ENCODE assay signal across 21 cellular contexts in genomic region chr22:48944756-48945620, GRCh38.
A peak's percentile ranks its signal among the peaks of the same experiment; 100 is the strongest.
DNase-seq lines count a peak whose midpoint lies in the region; ATAC-seq and TF ChIP-seq lines count a peak whose summit lies in the region.
"Had no signal": no experiment of that assay in that cellular context is flagged by ENCODE, and none has a peak within 500 bp of the region (broad histone marks: within the 10 kb centered on the region; RNA-seq: fewer than 3 reads in every experiment).

No MANE protein-coding gene starts in this region.

- no peaks in the 10 kb centered on the region for H3K9me3 Mint-ChIP-seq in activated naive CD4-positive, alpha-beta T cell treated with anti-CD3 and anti-CD28 coated beads, Interleukin-2, amount 50 U/mL, for 24 hours
- H3K9me3 Mint-ChIP-seq in activated naive CD4-positive, alpha-beta T cell treated with anti-CD3 and anti-CD28 coated beads for 36 hours = no peaks in the 10 kb centered on the region
- no peaks in the 10 kb centered on the region for H3K9me3 Mint-ChIP-seq in stimulated activated memory B cell treated with anti-CD40 and anti-IgM and Interleukin-4, amounts not matched to agents 10 μg/mL and 1 μg/mL and 100 μg/mL, for 72 hours
- H3K9me3 Mint-ChIP-seq: central memory CD8-positive, alpha-beta T cell; effector memory CD8-positive, alpha-beta T cell; nephron had no signal

- H3K79me1 ChIP-seq in neuronal stem cell (ENCODE audit: low read depth, low read length) = no peaks in the 10 kb centered on the region

- intact Hi-C loops in activated naive CD4-positive, alpha-beta T cell treated with anti-CD3 and anti-CD28 coated beads for 36 hours (cut with micrococcal nuclease) = no loop called here
- intact Hi-C loops in transverse colon (cut with DNase I; ENCODE audit: low total_unique reads) = no loop called here

- no peak overlapping the region for H4K8ac ChIP-seq in neuronal stem cell (ENCODE audit: low read depth, low read length)

- no peak for DNase-seq in activated naive CD4-positive, alpha-beta T cell treated with anti-CD3 and anti-CD28 coated beads for 36 hours
- DNase-seq in ecto neural progenitor cell (ENCODE audit: low spot score) (peak; percentile 31), neuronal stem cell (ENCODE audit: low spot score) (no peak), transverse colon (peak; percentile 3)
- no peak for DNase-seq in activated CD4-positive, CD25-positive, alpha-beta regulatory T cell treated with anti-CD3 and anti-CD28 coated beads, Interleukin-2, amount 50 U/mL, for 72 hours
- DNase-seq: activated naive CD4-positive, alpha-beta T cell; amygdala; effector memory CD8-positive, alpha-beta T cell; EL; HFFc6; kidney glomerular epithelial cell; NCI-H1105 treated with DMSO at 0.1 percent for 48 hours; NCI-H2107; stimulated activated CD4-positive, alpha-beta T cell treated with anti-CD3 and anti-CD28 coated beads, Interleukin-4, amount 100 ng/mL, for 1 hour had no signal

- H3K27ac ChIP-seq in neuronal stem cell (replicated peaks; ENCODE audit: low read length) (no peak overlapping the region), transverse colon (no peak overlapping the region)
- H3K27ac ChIP-seq: BLaER1 had no signal

- H3K4me2 ChIP-seq in neuronal stem cell (ENCODE audit: insufficient read depth, low read length, poor library complexity, severe bottlenecking) = no peak overlapping the region
- H3K4me2 ChIP-seq: BLaER1, smooth muscle cell had no signal

- in situ Hi-C loops in transverse colon (cut with MboI; ENCODE audit: low pct_ligation_motif_present in 1 of 4, low pct_unique_long_range_greater_than_20kb in 1 of 4, low sequenced_read_pairs in 3 of 4) = no loop called here

- H3K9me3 ChIP-seq in neuronal stem cell (replicated peaks in 1 of 2; ENCODE audit: control insufficient read depth in 2 of 2, insufficient read depth in 1 of 2, low read depth in 1 of 2, low read length in 2 of 2) = peaks cover 0 to 2% of the 10 kb centered on the region in 2 donors
- H3K9me3 ChIP-seq in transverse colon = no peaks in the 10 kb centered on the region
- H3K9me3 ChIP-seq: BLaER1 had no signal

- no CpG with 5 or more reads among the region's 38 CpGs for WGBS in neuronal stem cell (ENCODE audit: extremely low coverage in 2 of 2, insufficient read length in 2 of 2, insufficient replicate concordance in 1 of 2), 2 donors
- 67 to 81% methylated on average over 1 to 38 of the region's 38 CpGs for WGBS in transverse colon (ENCODE audit: low coverage in 1 of 2), 2 donors

- H3K9ac ChIP-seq in neuronal stem cell (ENCODE audit: low read depth, low read length, poor library complexity) = no peak overlapping the region
- H3K9ac ChIP-seq: BLaER1 had no signal

- peak overlapping the region; percentile 35 for H2BK15ac ChIP-seq in neuronal stem cell (ENCODE audit: low read length)

- H3K27ac Mint-ChIP-seq in activated naive CD4-positive, alpha-beta T cell treated with anti-CD3 and anti-CD28 coated beads, Interleukin-2, amount 50 U/mL, for 24 hours = peak overlapping the region; percentile 23
- H3K27ac Mint-ChIP-seq in activated naive CD4-positive, alpha-beta T cell treated with anti-CD3 and anti-CD28 coated beads for 36 hours = no peak overlapping the region
- H3K27ac Mint-ChIP-seq in stimulated activated memory B cell treated with anti-CD40 and anti-IgM and Interleukin-4, amounts not matched to agents 10 μg/mL and 1 μg/mL and 100 μg/mL, for 72 hours = no peak overlapping the region
- H3K27ac Mint-ChIP-seq: effector memory CD8-positive, alpha-beta T cell; HFFc6 had no signal

- H3K27me3 Mint-ChIP-seq in activated naive CD4-positive, alpha-beta T cell treated with anti-CD3 and anti-CD28 coated beads, Interleukin-2, amount 50 U/mL, for 24 hours = peaks cover 5% of the 10 kb centered on the region
- peaks cover 14% of the 10 kb centered on the region for H3K27me3 Mint-ChIP-seq in activated naive CD4-positive, alpha-beta T cell treated with anti-CD3 and anti-CD28 coated beads for 36 hours (ENCODE audit: low read depth)
- peaks cover 22% of the 10 kb centered on the region for H3K27me3 Mint-ChIP-seq in stimulated activated memory B cell treated with anti-CD40 and anti-IgM and Interleukin-4, amounts not matched to agents 10 μg/mL and 1 μg/mL and 100 μg/mL, for 72 hours

- peak overlapping the region; percentile 59 for H3K23ac ChIP-seq in neuronal stem cell (ENCODE audit: low read depth, low read length, poor library complexity)

- H3K4me3 Mint-ChIP-seq in activated naive CD4-positive, alpha-beta T cell treated with anti-CD3 and anti-CD28 coated beads, Interleukin-2, amount 50 U/mL, for 24 hours = no peak overlapping the region
- no peak overlapping the region for H3K4me3 Mint-ChIP-seq in activated naive CD4-positive, alpha-beta T cell treated with anti-CD3 and anti-CD28 coated beads for 36 hours
- no peak overlapping the region for H3K4me3 Mint-ChIP-seq in stimulated activated memory B cell treated with anti-CD40 and anti-IgM and Interleukin-4, amounts not matched to agents 10 μg/mL and 1 μg/mL and 100 μg/mL, for 72 hours
- H3K4me3 Mint-ChIP-seq: central memory CD8-positive, alpha-beta T cell; effector memory CD8-positive, alpha-beta T cell; HFFc6; nephron had no signal

- peak overlapping the region; percentile 67 for H2AK5ac ChIP-seq in neuronal stem cell (ENCODE audit: low read depth, low read length)

- no peak for TF ChIP-seq CTCF in transverse colon (IDR thresholded peaks at IDR 0.05)

- no peaks in the 10 kb centered on the region for H3K27me3 ChIP-seq in neuronal stem cell (ENCODE audit: control insufficient read depth in 3 of 3, insufficient read depth in 3 of 3, low read depth in 1 of 3, low read length in 3 of 3)
- H3K27me3 ChIP-seq in transverse colon = no peaks in the 10 kb centered on the region

- H3K36me3 ChIP-seq in neuronal stem cell (replicated peaks in 1 of 2; ENCODE audit: control insufficient read depth in 2 of 2, insufficient read depth in 2 of 2, low read length in 2 of 2) = no peaks in the 10 kb centered on the region
- no peaks in the 10 kb centered on the region for H3K36me3 ChIP-seq in transverse colon
- H3K36me3 ChIP-seq: BLaER1 had no signal

- peak overlapping the region in 1 of 2 donors; percentile 40 for H3K4me3 ChIP-seq in neuronal stem cell (ENCODE audit: low read length in 2 of 2)
- no peak overlapping the region for H3K4me3 ChIP-seq in transverse colon
- H3K4me3 ChIP-seq: BLaER1, smooth muscle cell had no signal

- H3K18ac ChIP-seq in neuronal stem cell (ENCODE audit: low read length) = peak overlapping the region; percentile 65

- no peaks in the 10 kb centered on the region for H3K4me1 Mint-ChIP-seq in activated naive CD4-positive, alpha-beta T cell treated with anti-CD3 and anti-CD28 coated beads, Interleukin-2, amount 50 U/mL, for 24 hours
- no peaks in the 10 kb centered on the region for H3K4me1 Mint-ChIP-seq in activated naive CD4-positive, alpha-beta T cell treated with anti-CD3 and anti-CD28 coated beads for 36 hours (ENCODE audit: low read depth)
- H3K4me1 Mint-ChIP-seq in stimulated activated memory B cell treated with anti-CD40 and anti-IgM and Interleukin-4, amounts not matched to agents 10 μg/mL and 1 μg/mL and 100 μg/mL, for 72 hours = peaks cover 3% of the 10 kb centered on the region
- H3K4me1 Mint-ChIP-seq: central memory CD8-positive, alpha-beta T cell had no signal

- H3K4ac ChIP-seq in neuronal stem cell (ENCODE audit: low read length) = no peak overlapping the region

- TF ChIP-seq POLR2A in transverse colon (IDR thresholded peaks at IDR 0.05) = no peak

- H2BK12ac ChIP-seq in neuronal stem cell (ENCODE audit: low read length) = peak overlapping the region; percentile 30

- no peak for TF ChIP-seq EP300 in transverse colon (IDR thresholded peaks at IDR 0.05; ENCODE audit: low read depth)

- H3K14ac ChIP-seq in neuronal stem cell (ENCODE audit: low read length) = peak overlapping the region; percentile 89

- H3K4me1 ChIP-seq in neuronal stem cell (ENCODE audit: control insufficient read depth in 2 of 2, insufficient read depth in 1 of 2, low read depth in 1 of 2, low read length in 2 of 2) = no peaks in the 10 kb centered on the region
- H3K4me1 ChIP-seq in transverse colon = no peaks in the 10 kb centered on the region

- no peak overlapping the region for H2BK5ac ChIP-seq in neuronal stem cell (ENCODE audit: low read length)

- H2AFZ ChIP-seq in neuronal stem cell (ENCODE audit: low read length) = no peak overlapping the region

- H4K91ac ChIP-seq in neuronal stem cell (ENCODE audit: low read depth, low read length, poor library complexity) = no peak overlapping the region

- H2BK120ac ChIP-seq in neuronal stem cell (ENCODE audit: low read depth, low read length) = no peak overlapping the region

- H3K36me3 Mint-ChIP-seq in activated naive CD4-positive, alpha-beta T cell treated with anti-CD3 and anti-CD28 coated beads, Interleukin-2, amount 50 U/mL, for 24 hours = no peaks in the 10 kb centered on the region
- H3K36me3 Mint-ChIP-seq in activated naive CD4-positive, alpha-beta T cell treated with anti-CD3 and anti-CD28 coated beads for 36 hours (ENCODE audit: low read depth) = no peaks in the 10 kb centered on the region
- H3K36me3 Mint-ChIP-seq in stimulated activated memory B cell treated with anti-CD40 and anti-IgM and Interleukin-4, amounts not matched to agents 10 μg/mL and 1 μg/mL and 100 μg/mL, for 72 hours = no peaks in the 10 kb centered on the region

- no peak for ATAC-seq in stimulated activated memory B cell treated with anti-CD40 and anti-IgM and Interleukin-4, amounts not matched to agents 10 μg/mL and 1 μg/mL and 100 μg/mL, for 72 hours
- no peak for ATAC-seq in GM18858 (IDR thresholded peaks at IDR 0.05; ENCODE audit: unreplicated experiment)
- ATAC-seq: effector memory CD8-positive, alpha-beta T cell had no signal

- CTCF ChIA-PET in activated naive CD4-positive, alpha-beta T cell treated with anti-CD3 and anti-CD28 coated beads for 36 hours (lab: Charles Lee) = interaction anchor here (0.5 to 0.6 kb wide), 2 partner anchors 88 to 688 kb away, joined by 3 read pairs; no protein-coding TSS in a partner anchor

Comparison
In these comparisons a context has a peak if more than half of its experiments do, and no peak if none do; other contexts are left out.
1. DNase-seq: peak in ecto neural progenitor cell (single experiment) and transverse colon (single experiment); none in activated naive CD4-positive, alpha-beta T cell treated with anti-CD3 and anti-CD28 coated beads for 36 hours (single experiment), neuronal stem cell (single experiment) and activated CD4-positive, CD25-positive, alpha-beta regulatory T cell treated with anti-CD3 and anti-CD28 coated beads, Interleukin-2, amount 50 U/mL, for 72 hours (single experiment).